ENCODE assay signal across 21 cellular contexts in genomic region chr5:27450607-27451006, GRCh38.
A peak's percentile ranks its signal among the peaks of the same experiment; 100 is the strongest.
DNase-seq lines count a peak whose midpoint lies in the region; ATAC-seq and TF ChIP-seq lines count a peak whose summit lies in the region.
"Had no signal": no experiment of that assay in that cellular context is flagged by ENCODE, and none has a peak within 500 bp of the region (broad histone marks: within the 10 kb centered on the region; RNA-seq: fewer than 3 reads in every experiment).

No MANE protein-coding gene starts in this region.

- H3K4me3 Mint-ChIP-seq in activated naive CD8-positive, alpha-beta T cell treated with anti-CD3 and anti-CD28 coated beads, Interleukin-2, amount 50 U/mL, for 24 hours = no peak overlapping the region
- H3K4me3 Mint-ChIP-seq in activated CD4-positive, alpha-beta T cell treated with anti-CD3 and anti-CD28 coated beads for 36 hours = no peak overlapping the region
- H3K4me3 Mint-ChIP-seq: activated naive CD8-positive, alpha-beta T cell; activated T-cell treated with anti-CD3 and anti-CD28 coated beads, Interleukin-2, amount 50 U/mL, for 24 hours; central memory CD8-positive, alpha-beta T cell; natural killer cell treated with Interleukin-12 subunit alpha and Interleukin-12 subunit beta and Interleukin-15 and Interleukin-18, amount 100 ng/mL, for 72 hours; stimulated activated naive CD8-positive, alpha-beta T cell treated with anti-CD3 and anti-CD28 coated beads, Interleukin-15, Interleukin-2, amounts not matched to agents 100 ng/mL and 50 ng/mL, for 24 hours had no signal

- no peaks in the 10 kb centered on the region for H3K27me3 ChIP-seq in BE2C
- H3K27me3 ChIP-seq: gastrocnemius medialis had no signal

- H3K4me1 Mint-ChIP-seq in activated naive CD8-positive, alpha-beta T cell treated with anti-CD3 and anti-CD28 coated beads, Interleukin-2, amount 50 U/mL, for 24 hours = no peaks in the 10 kb centered on the region
- H3K4me1 Mint-ChIP-seq in activated CD4-positive, alpha-beta T cell treated with anti-CD3 and anti-CD28 coated beads for 36 hours = no peaks in the 10 kb centered on the region
- H3K4me1 Mint-ChIP-seq: central memory CD8-positive, alpha-beta T cell had no signal

- peaks cover 16% of the 10 kb centered on the region for H3K9me3 Mint-ChIP-seq in activated naive CD8-positive, alpha-beta T cell treated with anti-CD3 and anti-CD28 coated beads, Interleukin-2, amount 50 U/mL, for 24 hours
- peaks cover 15% of the 10 kb centered on the region for H3K9me3 Mint-ChIP-seq in activated CD4-positive, alpha-beta T cell treated with anti-CD3 and anti-CD28 coated beads for 36 hours (ENCODE audit: low read depth)

- TF ChIP-seq CTCF in AG10803 (conservative IDR thresholded peaks at IDR 0.05; ENCODE audit: low read length) = no peak
- TF ChIP-seq CTCF in choroid plexus epithelial cell (conservative IDR thresholded peaks at IDR 0.05; ENCODE audit: low read depth, low read length) = no peak
- TF ChIP-seq CTCF in BE2C (IDR thresholded peaks at IDR 0.05; ENCODE audit: low read depth, low read length) = no peak

- H3K4me3 ChIP-seq in AG10803 (ENCODE audit: low read length) (no peak overlapping the region), choroid plexus epithelial cell (ENCODE audit: low read depth, low read length) (no peak overlapping the region), BE2C (ENCODE audit: low read depth, low read length) (no peak overlapping the region)
- H3K4me3 ChIP-seq: gastrocnemius medialis, lower lobe of right lung had no signal

- CTCF ChIA-PET in activated CD4-positive, alpha-beta T cell treated with anti-CD3 and anti-CD28 coated beads for 36 hours (lab: Charles Lee) = no interaction called here

- DNase-seq in AG10803 (ENCODE audit: low read depth) = peak; percentile 6
- peak; percentile 22 for DNase-seq in HS-5 (ENCODE audit: low read depth)
- peak; percentile 32 to 85 for DNase-seq in NOMO-1 (lab: John Stamatoyannopoulos, UW; ENCODE audit: unreplicated experiment in 2 of 2)
- peak; percentile 50 for DNase-seq in choroid plexus epithelial cell (ENCODE audit: low read depth)
- no peak for DNase-seq in activated naive CD8-positive, alpha-beta T cell treated with anti-CD3 and anti-CD28 coated beads, Interleukin-2, amount 50 U/mL, for 24 hours
- DNase-seq in BE2C = no peak
- DNase-seq in activated CD4-positive, alpha-beta T cell treated with anti-CD3 and anti-CD28 coated beads for 36 hours = no peak
- DNase-seq: activated CD4-positive, alpha-beta T cell treated with anti-CD3 and anti-CD28 coated beads, Interleukin-2, amount 50 U/mL, for 4 hours; activated T-cell treated with anti-CD3 and anti-CD28 coated beads, Interleukin-2, amount 50 U/mL, for 24 hours; gastrocnemius medialis; GF-D8; lower lobe of right lung; NCI-H187; NCI-H526; SHP77; T1000 had no signal

- intact Hi-C loops in activated CD4-positive, alpha-beta T cell treated with anti-CD3 and anti-CD28 coated beads for 36 hours (cut with DNase I, micrococcal nuclease) = no loop called here

- H3K9me3 ChIP-seq in BE2C = no peaks in the 10 kb centered on the region
- H3K9me3 ChIP-seq: gastrocnemius medialis, lower lobe of right lung had no signal

- POLR2A ChIA-PET in activated CD4-positive, alpha-beta T cell treated with anti-CD3 and anti-CD28 coated beads for 36 hours (lab: Charles Lee) = no interaction called here

- H3K4me1 ChIP-seq in BE2C = no peaks in the 10 kb centered on the region
- H3K4me1 ChIP-seq: gastrocnemius medialis, lower lobe of right lung had no signal

- no peaks in the 10 kb centered on the region for H3K27me3 Mint-ChIP-seq in activated naive CD8-positive, alpha-beta T cell treated with anti-CD3 and anti-CD28 coated beads, Interleukin-2, amount 50 U/mL, for 24 hours
- H3K27me3 Mint-ChIP-seq in activated CD4-positive, alpha-beta T cell treated with anti-CD3 and anti-CD28 coated beads for 36 hours = no peaks in the 10 kb centered on the region
- H3K27me3 Mint-ChIP-seq: activated naive CD8-positive, alpha-beta T cell; activated T-cell treated with anti-CD3 and anti-CD28 coated beads, Interleukin-2, amount 50 U/mL, for 24 hours; central memory CD8-positive, alpha-beta T cell; natural killer cell treated with Interleukin-12 subunit alpha and Interleukin-12 subunit beta and Interleukin-15 and Interleukin-18, amount 100 ng/mL, for 72 hours; stimulated activated naive CD8-positive, alpha-beta T cell treated with anti-CD3 and anti-CD28 coated beads, Interleukin-15, Interleukin-2, amounts not matched to agents 100 ng/mL and 50 ng/mL, for 24 hours had no signal

- H3K36me3 ChIP-seq in BE2C = no peaks in the 10 kb centered on the region
- H3K36me3 ChIP-seq: gastrocnemius medialis, lower lobe of right lung had no signal

- no peaks in the 10 kb centered on the region for H3K36me3 Mint-ChIP-seq in activated naive CD8-positive, alpha-beta T cell treated with anti-CD3 and anti-CD28 coated beads, Interleukin-2, amount 50 U/mL, for 24 hours (ENCODE audit: low read depth)
- no peaks in the 10 kb centered on the region for H3K36me3 Mint-ChIP-seq in activated CD4-positive, alpha-beta T cell treated with anti-CD3 and anti-CD28 coated beads for 36 hours (ENCODE audit: low read depth)
- H3K36me3 Mint-ChIP-seq: activated naive CD8-positive, alpha-beta T cell had no signal

- H3K27ac Mint-ChIP-seq in activated naive CD8-positive, alpha-beta T cell treated with anti-CD3 and anti-CD28 coated beads, Interleukin-2, amount 50 U/mL, for 24 hours = no peak overlapping the region
- H3K27ac Mint-ChIP-seq in activated CD4-positive, alpha-beta T cell treated with anti-CD3 and anti-CD28 coated beads for 36 hours = no peak overlapping the region
- H3K27ac Mint-ChIP-seq: activated naive CD8-positive, alpha-beta T cell; activated T-cell treated with anti-CD3 and anti-CD28 coated beads, Interleukin-2, amount 50 U/mL, for 24 hours; natural killer cell treated with Interleukin-12 subunit alpha and Interleukin-12 subunit beta and Interleukin-15 and Interleukin-18, amount 100 ng/mL, for 72 hours; stimulated activated naive CD8-positive, alpha-beta T cell treated with anti-CD3 and anti-CD28 coated beads, Interleukin-15, Interleukin-2, amounts not matched to agents 100 ng/mL and 50 ng/mL, for 24 hours had no signal

- no peak for ATAC-seq in activated naive CD8-positive, alpha-beta T cell treated with anti-CD3 and anti-CD28 coated beads, Interleukin-2, amount 50 U/mL, for 24 hours
- ATAC-seq in activated CD4-positive, alpha-beta T cell treated with anti-CD3 and anti-CD28 coated beads for 36 hours = no peak
- no peak for ATAC-seq in GM19395 (IDR thresholded peaks at IDR 0.05; ENCODE audit: unreplicated experiment)
- ATAC-seq: gastrocnemius medialis; lower lobe of right lung; natural killer cell treated with Interleukin-12 subunit alpha and Interleukin-12 subunit beta and Interleukin-15 and Interleukin-18, amount 100 ng/mL, for 72 hours had no signal

Comparison
In these comparisons a context has a peak if more than half of its experiments do, and no peak if none do; other contexts are left out.
1. DNase-seq: peak in AG10803 (single experiment), HS-5 (single experiment), NOMO-1 (2 of 2) and choroid plexus epithelial cell (single experiment); none in activated naive CD8-positive, alpha-beta T cell treated with anti-CD3 and anti-CD28 coated beads, Interleukin-2, amount 50 U/mL, for 24 hours (single experiment), BE2C (single experiment) and activated CD4-positive, alpha-beta T cell treated with anti-CD3 and anti-CD28 coated beads for 36 hours (single experiment).